1 cellular context compared by ENCODE assay signal in the genomic region with DNA sequence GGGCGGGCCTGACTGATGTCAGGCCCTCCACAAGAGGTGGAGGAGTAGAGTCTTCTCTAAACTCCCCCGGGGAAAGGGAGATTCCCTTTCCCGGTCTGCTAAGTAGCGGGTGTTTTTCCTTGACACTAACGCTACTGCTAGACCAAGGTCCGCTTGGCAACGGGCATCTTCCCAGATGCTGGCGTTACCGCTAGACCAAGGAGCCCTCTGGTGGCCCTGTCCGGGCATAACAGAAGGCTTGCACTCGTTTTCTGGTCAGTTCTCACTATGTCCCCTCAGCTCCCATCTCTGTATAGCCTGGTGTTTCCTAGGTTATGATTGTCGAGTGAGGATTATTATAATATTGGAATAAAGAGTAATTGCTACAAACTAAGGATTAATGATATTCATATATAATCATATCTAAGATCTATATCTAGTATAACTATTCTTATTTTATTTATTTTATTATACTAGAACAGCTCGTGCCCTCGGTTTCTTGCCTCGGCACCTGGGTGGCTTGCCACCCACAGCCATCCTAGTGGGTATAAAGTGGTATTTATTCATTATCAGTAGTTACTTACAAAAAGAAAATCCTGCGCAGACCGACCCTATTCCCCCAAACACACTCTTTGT.
TF ChIP-seq lines count a peak whose summit lies in the region.

No MANE protein-coding gene starts in this region.

TF ChIP-seq in GM12878, 131 proteins besides CTCF, POLR2A, EP300 and RAD21:
- peak; percentile 97 for TF ChIP-seq ZBTB33 (IDR thresholded peaks at IDR 0.05)
